ENCODE assay signal across 10 cellular contexts in genomic region chr3:159928071-159928491, GRCh38.
DNase-seq lines count a peak whose midpoint lies in the region; ATAC-seq and TF ChIP-seq lines count a peak whose summit lies in the region.
"Had no signal": no experiment of that assay in that cellular context is flagged by ENCODE, and none has a peak within 500 bp of the region (broad histone marks: within the 10 kb centered on the region; RNA-seq: fewer than 3 reads in every experiment).

No MANE protein-coding gene starts in this region.

- CTCF ChIA-PET in IMR-90 (lab: Yijun Ruan, JAX): interaction anchor here (1.2 to 2.9 kb wide), 6 partner anchors 9 to 78 kb away, joined by 4 to 22 read pairs (median 6); partner anchors contain the start of gene IL12A

- peaks cover 24% of the 10 kb centered on the region for H3K4me1 ChIP-seq in IMR-90 (ENCODE audit: control insufficient read depth, insufficient read depth, low read length)
- peaks cover 0 to 21% (median 3%) of the 10 kb centered on the region in 4 donors for H3K4me1 ChIP-seq in transverse colon

- no TSS peak for BruUV-seq in IMR-90 (replicated peaks; lab: Mats Ljungman, UMichigan)

- peak overlapping the region; percentile 21 for H3K4me2 ChIP-seq in IMR-90 (ENCODE audit: low read depth, low read length)

- WGBS in IMR-90 (ENCODE audit: extremely low coverage in 2 of 2, insufficient read length in 1 of 2), 2 experiments: 69% methylated on average over 2 of the region's 2 CpGs; no CpG with 5 or more reads in 1 of the 2 experiments
- 93% methylated on average over 2 of the region's 2 CpGs; no CpG with 5 or more reads in 1 of the 2 donors for WGBS in transverse colon (ENCODE audit: low coverage in 1 of 2), 2 donors

- in situ Hi-C loops in IMR-90 (cut with MboI; ENCODE audit: low sequenced_read_pairs): no loop called here
- in situ Hi-C loops in transverse colon (cut with MboI; ENCODE audit: low pct_ligation_motif_present in 1 of 4, low pct_unique_long_range_greater_than_20kb in 1 of 4, low sequenced_read_pairs in 3 of 4): loop anchor here in 1 of 4 donors (10.0 kb wide), 1 partner anchor 77 kb away; no protein-coding TSS in a partner anchor

- peaks cover 18% of the 10 kb centered on the region for H3K9me1 ChIP-seq in IMR-90 (ENCODE audit: insufficient read depth, low read length)

- H2BK15ac ChIP-seq in IMR-90 (ENCODE audit: low read depth, low read length): peak overlapping the region; percentile 71

- H3K18ac ChIP-seq in IMR-90 (ENCODE audit: low read depth, low read length): peak overlapping the region; percentile 99

- no peaks in the 10 kb centered on the region for H3K36me3 ChIP-seq in IMR-90 (ENCODE audit: control insufficient read depth, insufficient read depth, low read length)
- H3K36me3 ChIP-seq in transverse colon: no peaks in the 10 kb centered on the region

- no peak for TF ChIP-seq RAD21 in IMR-90 (IDR thresholded peaks at IDR 0.05; ENCODE audit: low read length)

- intact Hi-C loops in IMR-90 (cut with micrococcal nuclease): loop anchor here (1.0 to 5.0 kb wide), 5 partner anchors 43 to 484 kb away; partner anchors contain the start of gene IL12A
- intact Hi-C loops in transverse colon (cut with DNase I; ENCODE audit: low total_unique reads): no loop called here

- peak overlapping the region; percentile 76 to 97 for H4K8ac ChIP-seq in IMR-90 (ENCODE audit: low read depth in 2 of 2, low read length in 2 of 2)

- peak; percentile 18 for ATAC-seq in IMR-90 (ENCODE audit: low read depth)
- ATAC-seq in activated CD4-positive, CD25-positive, alpha-beta regulatory T cell treated with anti-CD3 and anti-CD28 coated beads, Interleukin-2, amount 50 U/mL, for 24 hours: no peak
- ATAC-seq: stimulated activated naive B cell treated with anti-CD40 and anti-IgM and Interleukin-4, amounts not matched to agents 10 μg/mL and 1 μg/mL and 100 μg/mL, for 72 hours had no signal

- H3K9ac ChIP-seq in IMR-90 (ENCODE audit: low read depth, low read length): peak overlapping the region; percentile 52

- H2BK20ac ChIP-seq in IMR-90 (ENCODE audit: low read depth, low read length): peak overlapping the region; percentile 92

- peak overlapping the region; percentile 98 for H4K5ac ChIP-seq in IMR-90 (ENCODE audit: low read depth, low read length)

- TF ChIP-seq POLR2A in IMR-90 (IDR thresholded peaks at IDR 0.05; ENCODE audit: low read depth, low read length) (no peak), transverse colon (IDR thresholded peaks at IDR 0.05) (no peak)

- DNase-seq in IMR-90: peak; percentile 45
- peak; percentile 22 for DNase-seq in astrocyte of the hippocampus (ENCODE audit: low read depth, low spot score)
- DNase-seq in kidney tubule cell (ENCODE audit: low spot score): peak; percentile 65
- DNase-seq in transverse colon: no peak
- no peak for DNase-seq in mucosa of gallbladder (ENCODE audit: low spot score)
- DNase-seq in SIG-M5 treated with dmso at 0.1 percent for 504 hours (lab: John Stamatoyannopoulos, UW; ENCODE audit: unreplicated experiment): no peak
- DNase-seq: erythroblast; NCI-H2029 treated with DMSO at 0.1 percent for 48 hours; stimulated activated naive B cell treated with anti-CD40 and anti-IgM and Interleukin-4, amounts not matched to agents 10 μg/mL and 1 μg/mL and 100 μg/mL, for 72 hours had no signal

- H3K27ac ChIP-seq in IMR-90 (ENCODE audit: insufficient read depth, low read length) (peak overlapping the region; percentile 91), transverse colon (peak overlapping the region in 3 of 4 donors; percentile 4 to 56 (median 39))

- no peak overlapping the region for H3K4me3 ChIP-seq in IMR-90 (ENCODE audit: insufficient read depth, low read depth, low read length)
- no peak overlapping the region for H3K4me3 ChIP-seq in transverse colon

- dilution Hi-C loops in IMR-90 (cut with HindIII; ENCODE audit: low sequenced_read_pairs, unreplicated experiment): no loop called here

- H2AK5ac ChIP-seq in IMR-90 (ENCODE audit: low read depth, low read length): peak overlapping the region; percentile 92

- H3K27me3 ChIP-seq in IMR-90 (ENCODE audit: control insufficient read depth, insufficient read depth, low read length) (no peaks in the 10 kb centered on the region), transverse colon (no peaks in the 10 kb centered on the region)

- H3K79me1 ChIP-seq in IMR-90 (ENCODE audit: low read depth in 1 of 2, low read length in 2 of 2): no peaks in the 10 kb centered on the region

- peak overlapping the region; percentile 99 for H2BK5ac ChIP-seq in IMR-90 (ENCODE audit: low read depth, low read length, poor library complexity, severe bottlenecking)

- H4K20me1 ChIP-seq in IMR-90 (ENCODE audit: insufficient read depth, low read length): no peaks in the 10 kb centered on the region

- no peak for TF ChIP-seq CTCF in IMR-90 (conservative IDR thresholded peaks at IDR 0.05; ENCODE audit: low read depth, low read length)
- no peak for TF ChIP-seq CTCF in transverse colon (IDR thresholded peaks at IDR 0.05)

- POLR2A ChIA-PET in IMR-90 (lab: Charles Lee; ENCODE audit: unreplicated experiment): interaction anchor here (1.1 kb wide), 1 partner anchor 43 kb away, joined by 3 read pairs; no protein-coding TSS in a partner anchor

- H2AFZ ChIP-seq in IMR-90 (replicated peaks; ENCODE audit: low read length, poor library complexity): peak overlapping the region; percentile 17

- H2BK120ac ChIP-seq in IMR-90 (ENCODE audit: low read depth, low read length): peak overlapping the region; percentile 96

- TF ChIP-seq EP300 in transverse colon (IDR thresholded peaks at IDR 0.05; ENCODE audit: low read depth): no peak

- H3K14ac ChIP-seq in IMR-90 (replicated peaks; ENCODE audit: low read depth, low read length): peak overlapping the region; percentile 54

- H3K9me3 ChIP-seq in IMR-90 (ENCODE audit: control insufficient read depth, insufficient read depth, low read length) (no peaks in the 10 kb centered on the region), transverse colon (no peaks in the 10 kb centered on the region)

- peak overlapping the region; percentile 95 for H3K4ac ChIP-seq in IMR-90 (ENCODE audit: low read depth, low read length)

- peak overlapping the region; percentile 97 for H4K91ac ChIP-seq in IMR-90 (ENCODE audit: insufficient read depth, low read depth, low read length)

- H3K56ac ChIP-seq in IMR-90 (ENCODE audit: extremely low read depth, insufficient read depth, low read length): peak overlapping the region; percentile 95

- peak overlapping the region; percentile 94 for H3K23ac ChIP-seq in IMR-90 (ENCODE audit: low read depth, low read length)

- peak overlapping the region; percentile 91 for H2AK9ac ChIP-seq in IMR-90 (replicated peaks; ENCODE audit: low read depth, low read length, poor library complexity)

TF ChIP-seq in IMR-90, 13 proteins besides CTCF, POLR2A, EP300 and RAD21:
- no peak for TF ChIP-seq CHD1 (IDR thresholded peaks at IDR 0.05; ENCODE audit: low read depth, low read length)
- no peak for TF ChIP-seq RFX5 (IDR thresholded peaks at IDR 0.05; ENCODE audit: low read depth, low read length)
- no peak for TF ChIP-seq USF2 (IDR thresholded peaks at IDR 0.05; ENCODE audit: low read depth, low read length)
- TF ChIP-seq FOS (IDR thresholded peaks at IDR 0.05; ENCODE audit: low read depth, low read length): no peak
- no peak for TF ChIP-seq SMC3 (IDR thresholded peaks at IDR 0.05; ENCODE audit: low read depth, low read length)
- TF ChIP-seq MXI1 (IDR thresholded peaks at IDR 0.05; ENCODE audit: borderline replicate concordance, low read depth, low read length): no peak
- TF ChIP-seq NFE2L2 (IDR thresholded peaks at IDR 0.05; ENCODE audit: low read depth, low read length): no peak
- TF ChIP-seq BHLHE40 (IDR thresholded peaks at IDR 0.05; ENCODE audit: low read depth, low read length): no peak
- TF ChIP-seq, protein P1, sequence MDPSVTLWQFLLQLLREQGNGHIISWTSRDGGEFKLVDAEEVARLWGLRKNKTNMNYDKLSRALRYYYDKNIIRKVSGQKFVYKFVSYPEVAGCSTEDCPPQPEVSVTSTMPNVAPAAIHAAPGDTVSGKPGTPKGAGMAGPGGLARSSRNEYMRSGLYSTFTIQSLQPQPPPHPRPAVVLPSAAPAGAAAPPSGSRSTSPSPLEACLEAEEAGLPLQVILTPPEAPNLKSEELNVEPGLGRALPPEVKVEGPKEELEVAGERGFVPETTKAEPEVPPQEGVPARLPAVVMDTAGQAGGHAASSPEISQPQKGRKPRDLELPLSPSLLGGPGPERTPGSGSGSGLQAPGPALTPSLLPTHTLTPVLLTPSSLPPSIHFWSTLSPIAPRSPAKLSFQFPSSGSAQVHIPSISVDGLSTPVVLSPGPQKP (IDR thresholded peaks at IDR 0.05; ENCODE audit: borderline replicate concordance, low read depth, low read length): no peak
- no peak for TF ChIP-seq MAFK (IDR thresholded peaks at IDR 0.05; ENCODE audit: low read depth, low read length)
- no peak for TF ChIP-seq MAZ (IDR thresholded peaks at IDR 0.05; ENCODE audit: borderline replicate concordance, low read depth, low read length)
- TF ChIP-seq RCOR1 (IDR thresholded peaks at IDR 0.05; ENCODE audit: insufficient replicate concordance, low read length): no peak
- no peak for TF ChIP-seq CEBPB (IDR thresholded peaks at IDR 0.05; ENCODE audit: low read depth, low read length)
TF ChIP-seq in IMR-90: peak in this region for 0.

Comparison
In these comparisons a context has a peak if more than half of its experiments do, and no peak if none do; other contexts are left out.
1. DNase-seq: peak in IMR-90 (single experiment), astrocyte of the hippocampus (single experiment) and kidney tubule cell (single experiment); none in transverse colon (single experiment), mucosa of gallbladder (single experiment) and SIG-M5 treated with dmso at 0.1 percent for 504 hours (single experiment).